In the genomic region with DNA sequence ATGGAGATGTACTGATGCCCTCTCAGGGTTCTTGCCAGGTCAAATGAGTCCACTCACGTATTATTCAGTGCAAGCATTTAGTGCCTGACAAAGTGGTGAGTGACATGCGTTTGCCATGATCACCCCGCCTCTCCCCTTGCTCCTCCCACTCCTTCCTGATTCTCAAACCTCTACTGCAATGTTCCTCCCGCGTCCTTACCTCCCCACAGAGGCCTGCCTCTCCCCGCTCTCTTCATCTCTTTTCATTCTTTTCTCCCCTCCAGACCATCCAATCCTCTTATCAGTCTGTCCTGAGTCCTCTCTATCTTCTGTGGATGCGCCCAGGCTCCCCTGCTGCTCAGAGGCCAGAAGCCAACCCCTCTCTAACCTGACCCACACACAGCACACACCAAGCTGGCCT, we compare ENCODE assay signal across 1 cellular context.
A peak's percentile ranks its signal among the peaks of the same experiment; 100 is the strongest.
TF ChIP-seq lines count a peak whose summit lies in the region.

No MANE protein-coding gene starts in this region.

TF ChIP-seq in K562, 482 proteins besides CTCF, POLR2A, EP300 and RAD21 (continued from another document and continues in another):
- TF ChIP-seq, protein P1, sequence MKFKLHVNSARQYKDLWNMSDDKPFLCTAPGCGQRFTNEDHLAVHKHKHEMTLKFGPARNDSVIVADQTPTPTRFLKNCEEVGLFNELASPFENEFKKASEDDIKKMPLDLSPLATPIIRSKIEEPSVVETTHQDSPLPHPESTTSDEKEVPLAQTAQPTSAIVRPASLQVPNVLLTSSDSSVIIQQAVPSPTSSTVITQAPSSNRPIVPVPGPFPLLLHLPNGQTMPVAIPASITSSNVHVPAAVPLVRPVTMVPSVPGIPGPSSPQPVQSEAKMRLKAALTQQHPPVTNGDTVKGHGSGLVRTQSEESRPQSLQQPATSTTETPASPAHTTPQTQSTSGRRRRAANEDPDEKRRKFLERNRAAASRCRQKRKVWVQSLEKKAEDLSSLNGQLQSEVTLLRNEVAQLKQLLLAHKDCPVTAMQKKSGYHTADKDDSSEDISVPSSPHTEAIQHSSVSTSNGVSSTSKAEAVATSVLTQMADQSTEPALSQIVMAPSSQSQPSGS (CRISPR knock-in tag; IDR thresholded peaks at IDR 0.05), result no peak
- TF ChIP-seq BRD4 (IDR thresholded peaks at IDR 0.05) (no peak), SP1 (CRISPR knock-in tag; IDR thresholded peaks at IDR 0.05) (no peak), CBFA2T3 (IDR thresholded peaks at IDR 0.05) (peak; percentile 67), LEF1 (IDR thresholded peaks at IDR 0.05) (0 out of 2 replicates have a peak, but pooled peaks have one; percentile 23), KLF13 (tag; IDR thresholded peaks at IDR 0.05; ENCODE audit: borderline replicate concordance, low read depth) (no peak), RHOXF2B (CRISPR knock-in tag; conservative IDR thresholded peaks at IDR 0.05) (no peak), BCOR (IDR thresholded peaks at IDR 0.05) (no peak), SREBF1 (IDR thresholded peaks at IDR 0.05; ENCODE audit: borderline replicate concordance, low read depth, low read length) (no peak), GTF2A2 (tag; IDR thresholded peaks at IDR 0.05) (no peak), MXI1 (IDR thresholded peaks at IDR 0.05; ENCODE audit: low read depth, low read length) (no peak), ZNF717 (CRISPR knock-in tag; IDR thresholded peaks at IDR 0.05) (no peak), PURB (CRISPR knock-in tag; IDR thresholded peaks at IDR 0.05; ENCODE audit: low read depth) (no peak), ZNF445 (CRISPR knock-in tag; IDR thresholded peaks at IDR 0.05; ENCODE audit: low read depth) (peak; percentile 26; the same call in 1 of the 2 replicates), U2AF1 (optimal IDR thresholded peaks at IDR 0.05; ENCODE audit: low read depth, low read length) (no peak), RUNX1 (IDR thresholded peaks at IDR 0.05; ENCODE audit: low read depth) (no peak), ELF4 (CRISPR knock-in tag; IDR thresholded peaks at IDR 0.05) (peak; percentile 61; the same call in 1 of the 2 replicates), ZNF347 (CRISPR knock-in tag; IDR thresholded peaks at IDR 0.05; ENCODE audit: low read depth) (no peak), MEF2A (IDR thresholded peaks at IDR 0.05; ENCODE audit: control insufficient read depth, low read depth, low read length) (no peak), E2F8 (IDR thresholded peaks at IDR 0.05; ENCODE audit: low read depth, partially characterized antibody) (no peak), ZNF639 (CRISPR knock-in tag; conservative IDR thresholded peaks at IDR 0.05 in 1 of 2, IDR thresholded peaks at IDR 0.05 in 1 of 2) (no peak), PYGO2 (tag; IDR thresholded peaks at IDR 0.05) (no peak), MEIS2 (IDR thresholded peaks at IDR 0.05; ENCODE audit: partially characterized antibody) (peak; percentile 96), TCF3 (CRISPR knock-in tag; IDR thresholded peaks at IDR 0.05) (peak; percentile 12; the same call in 1 of the 2 replicates), MAFK (IDR thresholded peaks at IDR 0.05; ENCODE audit: low read length) (no peak), POU5F1 (IDR thresholded peaks at IDR 0.05; ENCODE audit: borderline replicate concordance, low read depth, low read length, partially characterized antibody) (no peak), ELF1 (tag; IDR thresholded peaks at IDR 0.05) (no peak), CSDE1 (IDR thresholded peaks at IDR 0.05) (no peak), PREB (CRISPR knock-in tag; IDR thresholded peaks at IDR 0.05) (no peak), SRSF3 (IDR thresholded peaks at IDR 0.05; ENCODE audit: insufficient read depth, low read length) (no peak), ZBTB33 (CRISPR knock-in tag; IDR thresholded peaks at IDR 0.05) (no peak), ZNF217 (CRISPR knock-in tag; IDR thresholded peaks at IDR 0.05) (no peak), EHMT2 (IDR thresholded peaks at IDR 0.05) (0 out of 2 replicates have a peak, but pooled peaks have one; percentile 7), JUND (IDR thresholded peaks at IDR 0.05; ENCODE audit: borderline replicate concordance, low read depth, low read length) (no peak), JUND (tag; IDR thresholded peaks at IDR 0.05; ENCODE audit: borderline replicate concordance, low read depth, low read length) (no peak; the same call in 2 of the 3 replicates), ATF4 (CRISPR knock-in tag; IDR thresholded peaks at IDR 0.05) (no peak), RBM15 (IDR thresholded peaks at IDR 0.05; ENCODE audit: insufficient read depth, low read length) (no peak), MLLT1 (IDR thresholded peaks at IDR 0.05) (peak; percentile 34 to 62; a peak in 1 of 4 replicates), MBD1 (CRISPR knock-in tag; IDR thresholded peaks at IDR 0.05) (no peak)
- TF ChIP-seq, protein P2, sequence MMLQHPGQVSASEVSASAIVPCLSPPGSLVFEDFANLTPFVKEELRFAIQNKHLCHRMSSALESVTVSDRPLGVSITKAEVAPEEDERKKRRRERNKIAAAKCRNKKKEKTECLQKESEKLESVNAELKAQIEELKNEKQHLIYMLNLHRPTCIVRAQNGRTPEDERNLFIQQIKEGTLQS (IDR thresholded peaks at IDR 0.05), result no peak
- TF ChIP-seq, protein P2 (CRISPR knock-in tag; conservative IDR thresholded peaks at IDR 0.05), result no peak
- TF ChIP-seq, protein P3, sequence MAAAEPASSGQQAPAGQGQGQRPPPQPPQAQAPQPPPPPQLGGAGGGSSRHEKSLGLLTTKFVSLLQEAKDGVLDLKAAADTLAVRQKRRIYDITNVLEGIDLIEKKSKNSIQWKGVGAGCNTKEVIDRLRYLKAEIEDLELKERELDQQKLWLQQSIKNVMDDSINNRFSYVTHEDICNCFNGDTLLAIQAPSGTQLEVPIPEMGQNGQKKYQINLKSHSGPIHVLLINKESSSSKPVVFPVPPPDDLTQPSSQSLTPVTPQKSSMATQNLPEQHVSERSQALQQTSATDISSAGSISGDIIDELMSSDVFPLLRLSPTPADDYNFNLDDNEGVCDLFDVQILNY (CRISPR knock-in tag; IDR thresholded peaks at IDR 0.05), result no peak
- TF ChIP-seq, protein P4, sequence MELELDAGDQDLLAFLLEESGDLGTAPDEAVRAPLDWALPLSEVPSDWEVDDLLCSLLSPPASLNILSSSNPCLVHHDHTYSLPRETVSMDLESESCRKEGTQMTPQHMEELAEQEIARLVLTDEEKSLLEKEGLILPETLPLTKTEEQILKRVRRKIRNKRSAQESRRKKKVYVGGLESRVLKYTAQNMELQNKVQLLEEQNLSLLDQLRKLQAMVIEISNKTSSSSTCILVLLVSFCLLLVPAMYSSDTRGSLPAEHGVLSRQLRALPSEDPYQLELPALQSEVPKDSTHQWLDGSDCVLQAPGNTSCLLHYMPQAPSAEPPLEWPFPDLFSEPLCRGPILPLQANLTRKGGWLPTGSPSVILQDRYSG (tag; conservative IDR thresholded peaks at IDR 0.05; ENCODE audit: low read depth), result no peak
- TF ChIP-seq, protein P5, sequence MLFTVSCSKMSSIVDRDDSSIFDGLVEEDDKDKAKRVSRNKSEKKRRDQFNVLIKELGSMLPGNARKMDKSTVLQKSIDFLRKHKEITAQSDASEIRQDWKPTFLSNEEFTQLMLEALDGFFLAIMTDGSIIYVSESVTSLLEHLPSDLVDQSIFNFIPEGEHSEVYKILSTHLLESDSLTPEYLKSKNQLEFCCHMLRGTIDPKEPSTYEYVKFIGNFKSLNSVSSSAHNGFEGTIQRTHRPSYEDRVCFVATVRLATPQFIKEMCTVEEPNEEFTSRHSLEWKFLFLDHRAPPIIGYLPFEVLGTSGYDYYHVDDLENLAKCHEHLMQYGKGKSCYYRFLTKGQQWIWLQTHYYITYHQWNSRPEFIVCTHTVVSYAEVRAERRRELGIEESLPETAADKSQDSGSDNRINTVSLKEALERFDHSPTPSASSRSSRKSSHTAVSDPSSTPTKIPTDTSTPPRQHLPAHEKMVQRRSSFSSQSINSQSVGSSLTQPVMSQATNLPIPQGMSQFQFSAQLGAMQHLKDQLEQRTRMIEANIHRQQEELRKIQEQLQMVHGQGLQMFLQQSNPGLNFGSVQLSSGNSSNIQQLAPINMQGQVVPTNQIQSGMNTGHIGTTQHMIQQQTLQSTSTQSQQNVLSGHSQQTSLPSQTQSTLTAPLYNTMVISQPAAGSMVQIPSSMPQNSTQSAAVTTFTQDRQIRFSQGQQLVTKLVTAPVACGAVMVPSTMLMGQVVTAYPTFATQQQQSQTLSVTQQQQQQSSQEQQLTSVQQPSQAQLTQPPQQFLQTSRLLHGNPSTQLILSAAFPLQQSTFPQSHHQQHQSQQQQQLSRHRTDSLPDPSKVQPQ (CRISPR knock-in tag; IDR thresholded peaks at IDR 0.05; ENCODE audit: borderline replicate concordance), result no peak
